Comparison of ENCODE assay signal across 18 cellular contexts in the genomic region with DNA sequence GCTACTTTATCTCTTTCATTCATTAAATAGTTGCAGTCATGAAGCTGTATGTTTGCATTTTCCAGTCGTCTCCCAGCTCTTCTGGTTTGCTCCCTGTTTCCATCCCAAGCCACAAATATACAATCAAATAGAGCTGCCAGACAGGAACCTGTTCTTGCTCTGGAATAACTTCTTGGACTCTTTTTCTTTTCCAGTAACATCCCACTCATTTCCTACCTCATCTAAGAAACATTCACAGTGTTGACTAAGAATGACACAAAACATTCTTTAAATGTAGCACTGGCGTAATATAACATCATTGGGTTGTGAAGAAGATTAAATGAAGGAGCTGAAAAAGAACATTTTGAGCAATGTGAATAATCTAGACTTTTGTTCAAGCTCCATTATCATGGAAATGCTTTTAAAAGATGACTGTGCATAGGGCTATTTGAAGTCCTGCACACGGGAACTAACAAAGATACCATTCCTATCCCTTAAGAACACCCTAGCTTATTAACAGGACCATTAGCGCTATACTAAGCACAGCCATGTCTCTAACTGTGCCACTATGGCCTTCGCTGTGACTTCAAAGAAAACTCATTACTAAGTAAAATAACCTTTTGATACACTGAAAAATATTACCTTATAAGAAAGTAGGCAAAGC.
DNase-seq lines count a peak whose midpoint lies in the region; TF ChIP-seq lines count a peak whose summit lies in the region.
"Had no signal": no experiment of that assay in that cellular context is flagged by ENCODE, and none has a peak within 500 bp of the region (broad histone marks: within the 10 kb centered on the region; RNA-seq: fewer than 3 reads in every experiment).

No MANE protein-coding gene starts in this region.

- H4K20me1 ChIP-seq in SK-N-SH (ENCODE audit: insufficient read depth) = no peaks in the 10 kb centered on the region

- peak in 1 of 2 experiments; percentile 64; a peak in 2 of 4 replicates for TF ChIP-seq EP300 in SK-N-SH (IDR thresholded peaks at IDR 0.05; ENCODE audit: borderline replicate concordance in 1 of 2, low read depth in 1 of 2, low read length in 1 of 2)

- H3K4me2 ChIP-seq in SK-N-SH = peak overlapping the region; percentile 63

- no peaks in the 10 kb centered on the region for H3K9me3 ChIP-seq in SK-N-SH
- H3K9me3 ChIP-seq: Caco-2, Peyer's patch had no signal

- H3K36me3 ChIP-seq in SK-N-SH (replicated peaks in 1 of 2; ENCODE audit: control insufficient read depth in 1 of 2, insufficient read depth in 2 of 2, low read length in 1 of 2) = no peaks in the 10 kb centered on the region
- H3K36me3 ChIP-seq: Peyer's patch had no signal

- peaks cover 14 to 15% of the 10 kb centered on the region in 2 experiments; a peak in 3 of 4 replicates for H3K4me1 ChIP-seq in SK-N-SH (ENCODE audit: control insufficient read depth in 1 of 2, insufficient read depth in 2 of 2, low read depth in 1 of 2, low read length in 1 of 2)
- H3K4me1 ChIP-seq: Peyer's patch had no signal

- no peak for TF ChIP-seq CTCF in SK-N-SH (IDR thresholded peaks at IDR 0.05)
- TF ChIP-seq CTCF in fibroblast of mammary gland (conservative IDR thresholded peaks at IDR 0.05; ENCODE audit: control insufficient read depth, insufficient read depth, low read depth, low read length) = no peak

- peak overlapping the region; percentile 20 for H2AFZ ChIP-seq in SK-N-SH (ENCODE audit: low read depth)

- peak overlapping the region; percentile 27; the same call in 1 of the 2 replicates for H3K9ac ChIP-seq in SK-N-SH

- peaks cover 15% of the 10 kb centered on the region for H3F3A ChIP-seq in SK-N-SH (replicated peaks; ENCODE audit: insufficient read depth)

- H3K27me3 ChIP-seq in SK-N-SH (ENCODE audit: insufficient read depth) = no peaks in the 10 kb centered on the region
- H3K27me3 ChIP-seq: Peyer's patch had no signal

- no peak for TF ChIP-seq RAD21 in SK-N-SH (IDR thresholded peaks at IDR 0.05; ENCODE audit: low read length)

- POLR2A ChIA-PET in SK-N-SH (lab: Yijun Ruan, JAX) = no interaction called here

- no peaks in the 10 kb centered on the region for H3K79me2 ChIP-seq in SK-N-SH (ENCODE audit: insufficient read depth)

- no peaks in the 10 kb centered on the region for H3K9me2 ChIP-seq in SK-N-SH

- DNase-seq in GM04503 (ENCODE audit: low read depth) (peak; percentile 65), SK-N-SH (no peak), fibroblast of mammary gland (ENCODE audit: low read depth) (peak; percentile 91), skeletal muscle cell (ENCODE audit: low read depth) (peak; percentile 76), putamen (ENCODE audit: low spot score) (no peak), NCI-H2227 (lab: John Stamatoyannopoulos, UW; ENCODE audit: unreplicated experiment) (no peak), SW 1271 (lab: John Stamatoyannopoulos, UW) (no peak), globus pallidus (ENCODE audit: low spot score) (no peak)
- DNase-seq: activated effector memory CD4-positive, alpha-beta T cell treated with anti-CD3 and anti-CD28 coated beads, Interleukin-2, amount 50 U/mL, for 16 hours; Caco-2; GDM1; Kasumi-1; mesendoderm; NCI-H187 treated with DMSO at 0.1 percent for 48 hours; NCI-H526 treated with DMSO at 0.1 percent for 48 hours; occipital lobe; Peyer's patch; T-helper 1 cell had no signal

- H3K4me3 ChIP-seq in SK-N-SH (ENCODE audit: low read depth in 2 of 2, low read length in 1 of 2) (peak overlapping the region in 1 of 2 experiments; percentile 36; a peak in 1 of 4 replicates), fibroblast of mammary gland (ENCODE audit: control insufficient read depth, low read depth, low read length) (no peak overlapping the region), skeletal muscle cell (ENCODE audit: low read depth, low read length) (no peak overlapping the region)
- H3K4me3 ChIP-seq: Peyer's patch had no signal

- CTCF ChIA-PET in SK-N-SH (lab: Yijun Ruan, JAX) = interaction anchor here (1.2 kb wide), 1 partner anchor 11 kb away, joined by 5 read pairs; no protein-coding TSS in a partner anchor

- H3K27ac ChIP-seq in SK-N-SH (ENCODE audit: low read depth in 2 of 2, low read length in 1 of 2) = peak overlapping the region; percentile 75 to 96
- H3K27ac ChIP-seq: Peyer's patch had no signal

- 46% methylated on average over 5 of the region's 5 CpGs for WGBS in SK-N-SH (ENCODE audit: low lambda C conversion rate)

TF ChIP-seq in SK-N-SH, 30 proteins besides CTCF, POLR2A, EP300 and RAD21:
- no peak for TF ChIP-seq RCOR1 (IDR thresholded peaks at IDR 0.05; ENCODE audit: low read length)
- TF ChIP-seq GABPA (IDR thresholded peaks at IDR 0.05; ENCODE audit: low read depth) = no peak
- TF ChIP-seq MAX (IDR thresholded peaks at IDR 0.05; ENCODE audit: low read depth) = no peak
- peak; percentile 34 for TF ChIP-seq PBX3 (IDR thresholded peaks at IDR 0.05)
- TF ChIP-seq JUND (IDR thresholded peaks at IDR 0.05) = 0 out of 2 replicates have a peak, but pooled peaks have one; percentile 31
- no peak for TF ChIP-seq EZH2phosphoT487 (IDR thresholded peaks at IDR 0.05; ENCODE audit: borderline replicate concordance, low read depth)
- TF ChIP-seq, protein P1, sequence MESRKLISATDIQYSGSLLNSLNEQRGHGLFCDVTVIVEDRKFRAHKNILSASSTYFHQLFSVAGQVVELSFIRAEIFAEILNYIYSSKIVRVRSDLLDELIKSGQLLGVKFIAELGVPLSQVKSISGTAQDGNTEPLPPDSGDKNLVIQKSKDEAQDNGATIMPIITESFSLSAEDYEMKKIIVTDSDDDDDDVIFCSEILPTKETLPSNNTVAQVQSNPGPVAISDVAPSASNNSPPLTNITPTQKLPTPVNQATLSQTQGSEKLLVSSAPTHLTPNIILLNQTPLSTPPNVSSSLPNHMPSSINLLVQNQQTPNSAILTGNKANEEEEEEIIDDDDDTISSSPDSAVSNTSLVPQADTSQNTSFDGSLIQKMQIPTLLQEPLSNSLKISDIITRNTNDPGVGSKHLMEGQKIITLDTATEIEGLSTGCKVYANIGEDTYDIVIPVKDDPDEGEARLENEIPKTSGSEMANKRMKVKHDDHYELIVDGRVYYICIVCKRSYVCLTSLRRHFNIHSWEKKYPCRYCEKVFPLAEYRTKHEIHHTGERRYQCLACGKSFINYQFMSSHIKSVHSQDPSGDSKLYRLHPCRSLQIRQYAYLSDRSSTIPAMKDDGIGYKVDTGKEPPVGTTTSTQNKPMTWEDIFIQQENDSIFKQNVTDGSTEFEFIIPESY (IDR thresholded peaks at IDR 0.05; ENCODE audit: borderline replicate concordance, low read depth) = no peak
- TF ChIP-seq POLR2AphosphoS5 (IDR thresholded peaks at IDR 0.05; ENCODE audit: low read depth, low read length) = peak; percentile 46; the same call in 1 of the 2 replicates
- peak; percentile 44; the same call in 1 of the 2 replicates for TF ChIP-seq FOSL2 (IDR thresholded peaks at IDR 0.05; ENCODE audit: borderline replicate concordance, low read depth)
- TF ChIP-seq TCF12 (IDR thresholded peaks at IDR 0.05) = peak; percentile 69
- TF ChIP-seq, protein P2, sequence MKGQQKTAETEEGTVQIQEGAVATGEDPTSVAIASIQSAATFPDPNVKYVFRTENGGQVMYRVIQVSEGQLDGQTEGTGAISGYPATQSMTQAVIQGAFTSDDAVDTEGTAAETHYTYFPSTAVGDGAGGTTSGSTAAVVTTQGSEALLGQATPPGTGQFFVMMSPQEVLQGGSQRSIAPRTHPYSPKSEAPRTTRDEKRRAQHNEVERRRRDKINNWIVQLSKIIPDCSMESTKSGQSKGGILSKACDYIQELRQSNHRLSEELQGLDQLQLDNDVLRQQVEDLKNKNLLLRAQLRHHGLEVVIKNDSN (IDR thresholded peaks at IDR 0.05; ENCODE audit: borderline replicate concordance, low read depth) = no peak
- TF ChIP-seq RXRA (IDR thresholded peaks at IDR 0.05; ENCODE audit: borderline replicate concordance, low read depth) = no peak
- 0 out of 2 replicates have a peak, but pooled peaks have one; percentile 9 for TF ChIP-seq NFIC (IDR thresholded peaks at IDR 0.05; ENCODE audit: borderline replicate concordance)
- no peak for TF ChIP-seq SMC3 (IDR thresholded peaks at IDR 0.05; ENCODE audit: low read depth, low read length)

Comparison
In these comparisons a context has a peak if more than half of its experiments do, and no peak if none do; other contexts are left out.
1. DNase-seq: peak in GM04503 (single experiment), fibroblast of mammary gland (single experiment) and skeletal muscle cell (single experiment); none in SK-N-SH (single experiment), putamen (single experiment), NCI-H2227 (single experiment), SW 1271 (0 of 2) and globus pallidus (single experiment).